In genomic region chrX:68829594-68830485, GRCh38 we compare ENCODE assay signal across 8 cellular contexts. TPM values are rescaled to one million over a fixed set of nuclear protein-coding genes. Genes with fewer than 3 reads are reported as not detected.
A peak's percentile ranks its signal among the peaks of the same experiment; 100 is the strongest.
DNase-seq lines count a peak whose midpoint lies in the region; ATAC-seq and TF ChIP-seq lines count a peak whose summit lies in the region.

No MANE protein-coding gene starts in this region.

- H3K9me3 Mint-ChIP-seq in WTC11 (no peaks in the 10 kb centered on the region), nephron progenitor cell (peaks cover 46% of the 10 kb centered on the region)

- H3K27me3 Mint-ChIP-seq in WTC11 (ENCODE audit: low read depth), result peaks cover 99% of the 10 kb centered on the region
- H3K27me3 Mint-ChIP-seq in nephron progenitor cell (ENCODE audit: low read depth, poor library complexity), result peaks cover 6% of the 10 kb centered on the region

- H3K36me3 Mint-ChIP-seq in WTC11 (no peaks in the 10 kb centered on the region), nephron progenitor cell (ENCODE audit: low read depth) (no peaks in the 10 kb centered on the region)

- H3K27ac Mint-ChIP-seq in WTC11, result no peak overlapping the region
- no peak overlapping the region for H3K27ac Mint-ChIP-seq in nephron progenitor cell

- TF ChIP-seq CTCF in WTC11 (IDR thresholded peaks at IDR 0.05), result no peak
- TF ChIP-seq CTCF in nephron progenitor cell (IDR thresholded peaks at IDR 0.05), result no peak

- H3K4me1 Mint-ChIP-seq in WTC11, result peaks cover 19% of the 10 kb centered on the region
- peaks cover 65% of the 10 kb centered on the region for H3K4me1 Mint-ChIP-seq in nephron progenitor cell

- no peak for ATAC-seq in activated CD4-positive, CD25-positive, alpha-beta regulatory T cell treated with anti-CD3 and anti-CD28 coated beads, Interleukin-2, amount 50 U/mL, for 24 hours
- ATAC-seq in WTC11 (no peak), GM19463 (IDR thresholded peaks at IDR 0.05; ENCODE audit: unreplicated experiment) (no peak)

- H3K4me3 Mint-ChIP-seq in WTC11 (peak overlapping the region; percentile 72), nephron progenitor cell (peak overlapping the region; percentile 96)

- peak; percentile 27 for DNase-seq in activated CD4-positive, CD25-positive, alpha-beta regulatory T cell treated with anti-CD3 and anti-CD28 coated beads, Interleukin-2, amount 50 U/mL, for 72 hours
- DNase-seq in WTC11 (ENCODE audit: low spot score) (no peak), fibroblast of gingiva (ENCODE audit: low read depth) (peak; percentile 41), nephron progenitor cell (no peak), cerebellar nuclear complex (lab: John Stamatoyannopoulos, UW) (no peak), iPS-NIHi11 (ENCODE audit: low spot score) (no peak)

- CTCF ChIA-PET in WTC11 (lab: Charles Lee), result interaction anchor here (0.9 to 4.3 kb wide), 16 partner anchors 14 to 558 kb away, joined by 3 to 107 read pairs (median 24); no protein-coding TSS in a partner anchor

- POLR2A ChIA-PET in WTC11 (lab: Charles Lee), result interaction anchor here (0.9 to 1.3 kb wide), 2 partner anchors 97 to 154 kb away, joined by 3 read pairs; no protein-coding TSS in a partner anchor

TF ChIP-seq in WTC11, 78 proteins besides CTCF, POLR2A, EP300 and RAD21:
- TF ChIP-seq ESRRA (CRISPR knock-in tag; IDR thresholded peaks at IDR 0.05; ENCODE audit: borderline replicate concordance) (no peak), KAT7 (CRISPR knock-in tag; IDR thresholded peaks at IDR 0.05; ENCODE audit: borderline replicate concordance) (no peak), PREB (CRISPR knock-in tag; IDR thresholded peaks at IDR 0.05; ENCODE audit: borderline replicate concordance) (no peak), NFATC4 (CRISPR knock-in tag; IDR thresholded peaks at IDR 0.05) (no peak), PRDM15 (CRISPR knock-in tag; IDR thresholded peaks at IDR 0.05) (no peak), ZNF423 (CRISPR knock-in tag; IDR thresholded peaks at IDR 0.05) (no peak), CBFB (CRISPR knock-in tag; IDR thresholded peaks at IDR 0.05; ENCODE audit: low read depth) (no peak), SOX15 (CRISPR knock-in tag; IDR thresholded peaks at IDR 0.05) (no peak), HMGA2 (CRISPR knock-in tag; IDR thresholded peaks at IDR 0.05) (no peak), SMAD3 (CRISPR knock-in tag; IDR thresholded peaks at IDR 0.05; ENCODE audit: borderline replicate concordance) (no peak)
- TF ChIP-seq, protein P1, sequence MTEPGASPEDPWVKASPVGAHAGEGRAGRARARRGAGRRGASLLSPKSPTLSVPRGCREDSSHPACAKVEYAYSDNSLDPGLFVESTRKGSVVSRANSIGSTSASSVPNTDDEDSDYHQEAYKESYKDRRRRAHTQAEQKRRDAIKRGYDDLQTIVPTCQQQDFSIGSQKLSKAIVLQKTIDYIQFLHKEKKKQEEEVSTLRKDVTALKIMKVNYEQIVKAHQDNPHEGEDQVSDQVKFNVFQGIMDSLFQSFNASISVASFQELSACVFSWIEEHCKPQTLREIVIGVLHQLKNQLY (CRISPR knock-in tag; IDR thresholded peaks at IDR 0.05), result no peak
- TF ChIP-seq, protein P2, sequence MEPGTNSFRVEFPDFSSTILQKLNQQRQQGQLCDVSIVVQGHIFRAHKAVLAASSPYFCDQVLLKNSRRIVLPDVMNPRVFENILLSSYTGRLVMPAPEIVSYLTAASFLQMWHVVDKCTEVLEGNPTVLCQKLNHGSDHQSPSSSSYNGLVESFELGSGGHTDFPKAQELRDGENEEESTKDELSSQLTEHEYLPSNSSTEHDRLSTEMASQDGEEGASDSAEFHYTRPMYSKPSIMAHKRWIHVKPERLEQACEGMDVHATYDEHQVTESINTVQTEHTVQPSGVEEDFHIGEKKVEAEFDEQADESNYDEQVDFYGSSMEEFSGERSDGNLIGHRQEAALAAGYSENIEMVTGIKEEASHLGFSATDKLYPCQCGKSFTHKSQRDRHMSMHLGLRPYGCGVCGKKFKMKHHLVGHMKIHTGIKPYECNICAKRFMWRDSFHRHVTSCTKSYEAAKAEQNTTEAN (CRISPR knock-in tag; IDR thresholded peaks at IDR 0.05), result no peak
TF ChIP-seq in WTC11: peak in this region for 0.

RNA-seq across cellular contexts. Expression of gene EFNB1, which starts 1.0 kb away (rescaled TPM):
- total RNA-seq in WTC11 (2021), result 9.7 to 16.4 TPM (median 10.0 TPM) in 3 replicates

Comparison
In these comparisons a context has a peak if more than half of its experiments do, and no peak if none do; other contexts are left out.
1. DNase-seq: peak in activated CD4-positive, CD25-positive, alpha-beta regulatory T cell treated with anti-CD3 and anti-CD28 coated beads, Interleukin-2, amount 50 U/mL, for 72 hours (single experiment) and fibroblast of gingiva (single experiment); none in WTC11 (single experiment), nephron progenitor cell (single experiment), cerebellar nuclear complex (0 of 2) and iPS-NIHi11 (single experiment).